In the genomic region with DNA sequence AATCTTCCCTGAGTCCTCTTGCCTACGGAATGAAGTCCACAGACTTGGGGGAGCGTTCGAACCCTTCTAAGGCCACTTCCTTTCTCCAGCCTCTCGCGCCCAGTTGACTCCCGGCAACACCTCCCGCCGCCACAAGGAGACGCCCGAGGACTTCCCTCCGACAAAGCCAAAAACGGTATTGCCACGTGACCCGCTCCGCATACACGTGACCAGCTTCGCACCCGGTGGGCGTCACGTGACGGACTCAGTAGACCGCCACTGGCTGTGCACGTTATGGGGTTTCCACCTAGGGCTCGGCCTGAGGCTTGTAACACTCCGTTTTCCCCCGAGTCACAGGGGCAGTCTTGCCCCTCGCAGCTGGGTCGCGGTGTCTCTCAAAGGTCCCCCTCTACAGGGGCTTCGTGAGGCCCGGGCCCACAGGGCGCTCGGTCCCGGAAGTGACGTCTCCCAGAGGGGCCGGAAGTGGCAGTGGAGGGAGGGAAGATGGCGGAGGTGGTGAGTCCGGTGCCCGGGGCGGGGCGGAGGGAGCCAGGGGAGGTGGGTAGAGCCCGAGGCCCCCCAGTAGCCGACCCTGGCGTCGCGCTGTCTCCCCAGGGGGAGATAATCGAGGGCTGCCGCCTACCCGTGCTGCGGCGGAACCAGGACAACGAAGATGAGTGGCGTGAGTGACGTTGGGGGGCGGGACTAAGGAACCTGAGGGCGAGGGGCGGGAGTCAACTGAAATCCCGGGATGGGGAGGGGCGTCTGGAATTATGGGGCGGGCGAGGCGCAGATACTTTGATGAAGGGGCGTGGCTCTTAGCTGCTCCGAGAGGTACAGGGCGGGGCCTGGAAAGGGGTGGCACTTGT, we compare ENCODE assay signal across 8 cellular contexts. TPM values are rescaled to one million over a fixed set of nuclear protein-coding genes. Genes with fewer than 3 reads are reported as not detected.
DNase-seq lines count a peak whose midpoint lies in the region; ATAC-seq and TF ChIP-seq lines count a peak whose summit lies in the region.

A gene (plus strand): TSS at position 468 of the 848 bp plus-strand sequence. CDS start 16 bp downstream, at position 484.

- H3K36me3 ChIP-seq in kidney epithelial cell (ENCODE audit: control insufficient read depth, insufficient read depth, low read length) = peaks cover 12% of the 10 kb centered on the region

- peak within 1 kb of the TSS; percentile 76 for H3K4me3 ChIP-seq in kidney epithelial cell (ENCODE audit: low read depth, low read length)

- ATAC-seq in GM19035 (IDR thresholded peaks at IDR 0.05; ENCODE audit: unreplicated experiment) (peak; percentile 82), HG03378 (IDR thresholded peaks at IDR 0.05; ENCODE audit: unreplicated experiment) (peak; percentile 71)

- peak; percentile 98 for DNase-seq in Ammon's horn (ENCODE audit: low spot score)
- peak; percentile 92 for DNase-seq in NCI-H460 (ENCODE audit: extremely low read depth, low read depth)
- DNase-seq in activated CD4-positive, alpha-beta T cell treated with anti-CD3 and anti-CD28 coated beads for 1 hour = peak; percentile 96
- DNase-seq in cerebellum (ENCODE audit: low spot score) = peak; percentile 95
- peak; percentile 90 for DNase-seq in kidney epithelial cell (ENCODE audit: low read depth)
- peak; percentile 98 for DNase-seq in stimulated activated CD4-positive, alpha-beta T cell treated with anti-CD3 and anti-CD28 coated beads, Interleukin-15, amount 100 ng/mL, for 48 hours (ENCODE audit: low read depth in 2 of 2)

- TF ChIP-seq CTCF in kidney epithelial cell (IDR thresholded peaks at IDR 0.05; ENCODE audit: insufficient read depth, low read length, poor library complexity, severe bottlenecking) = peak; percentile 99

- no peaks in the 10 kb centered on the region for H3K27me3 ChIP-seq in kidney epithelial cell (ENCODE audit: control insufficient read depth, insufficient read depth, low read length)

RNA-seq across cellular contexts. Expression of the gene that starts here (rescaled TPM):
- 32.7 and 35.9 TPM in 2 replicates for total RNA-seq in NCI-H460 (2014; rRNA removed; shearing (Covaris generic))
- polyA plus RNA-seq in NCI-H460 (2014; cell fraction: nucleus; rRNA removed) = 51.5 and 74.0 TPM in 2 replicates
- total RNA-seq in cerebellum (33.0 TPM), kidney epithelial cell (65.5 and 73.3 TPM in 2 replicates)

Comparison
In these comparisons a context has a peak if more than half of its experiments do, and no peak if none do; other contexts are left out.
1. Peak in every context shown above with its lines: DNase-seq, ATAC-seq and H3K4me3 ChIP-seq.